In genomic region chr13:112689498-112690241, GRCh38 we compare ENCODE assay signal across 8 cellular contexts. TPM values are rescaled to one million over a fixed set of nuclear protein-coding genes. Genes with fewer than 3 reads are reported as not detected.
A peak's percentile ranks its signal among the peaks of the same experiment; 100 is the strongest.
DNase-seq lines count a peak whose midpoint lies in the region; ATAC-seq and TF ChIP-seq lines count a peak whose summit lies in the region.

Gene ATP11A, plus strand, starts transcription at chr13:112690038. Its CDS starts 379 bp downstream, at chr13:112690417.

- peaks cover 22% of the 10 kb centered on the region for H3K4me1 Mint-ChIP-seq in chondrocyte (ENCODE audit: low read depth)

- DNase-seq in AG08395 (ENCODE audit: low spot score) (peak; percentile 99), NCI-H2227 treated with DMSO at 0.1 percent for 48 hours (lab: John Stamatoyannopoulos, UW) (peak; percentile 71), chondrocyte (ENCODE audit: low spot score) (peak; percentile 98), kidney tubule cell (ENCODE audit: low spot score) (peak; percentile 93)
- DNase-seq in activated CD4-positive, alpha-beta T cell treated with anti-CD3 and anti-CD28 coated beads for 4 hours, result peak; percentile 73 to 82
- DNase-seq in stimulated activated CD4-positive, alpha-beta T cell treated with anti-CD3 and anti-CD28 coated beads, Interleukin-15, amount 100 ng/mL, for 48 hours (ENCODE audit: low read depth in 2 of 2), result peak; percentile 70 to 77

- H3K27me3 Mint-ChIP-seq in chondrocyte (ENCODE audit: low read depth), result no peaks in the 10 kb centered on the region

- TF ChIP-seq CTCF in chondrocyte (IDR thresholded peaks at IDR 0.05), result no peak

- H3K4me3 Mint-ChIP-seq in chondrocyte (ENCODE audit: unreplicated experiment), result peak within 1 kb of the TSS; percentile 79

- no peaks in the 10 kb centered on the region for H3K36me3 Mint-ChIP-seq in chondrocyte (ENCODE audit: low read depth)

- peak within 1 kb of the TSS; percentile 42 for H3K27ac Mint-ChIP-seq in chondrocyte (ENCODE audit: unreplicated experiment)

- ATAC-seq in GM18870 (IDR thresholded peaks at IDR 0.05; ENCODE audit: unreplicated experiment), result peak; percentile 39
- ATAC-seq in HG03108 (IDR thresholded peaks at IDR 0.05; ENCODE audit: unreplicated experiment), result peak; percentile 67

- no peaks in the 10 kb centered on the region for H3K9me3 Mint-ChIP-seq in chondrocyte (ENCODE audit: low read depth)

RNA-seq across cellular contexts. Expression of gene ATP11A, which starts in this region (rescaled TPM):
- 13.1 to 22.2 TPM (median 15.4 TPM) in 3 replicates for total RNA-seq in chondrocyte

Comparison
In these comparisons a context has a peak if more than half of its experiments do, and no peak if none do; other contexts are left out.
1. Peak in every context shown above with its lines: DNase-seq and ATAC-seq.